In genomic region chr7:7641129-7641663, GRCh38 we compare ENCODE assay signal across 8 cellular contexts. TPM values are rescaled to one million over a fixed set of nuclear protein-coding genes. Genes with fewer than 3 reads are reported as not detected.
DNase-seq lines count a peak whose midpoint lies in the region; ATAC-seq and TF ChIP-seq lines count a peak whose summit lies in the region.

No MANE protein-coding gene starts in this region.

- H3K36me3 Mint-ChIP-seq in neural crest cell (ENCODE audit: low read depth) = peaks cover 11% of the 10 kb centered on the region

- H3K27me3 Mint-ChIP-seq in neural crest cell (ENCODE audit: low read depth) = no peaks in the 10 kb centered on the region

- DNase-seq in neural crest cell (ENCODE audit: low read depth, low spot score) = peak; percentile 4
- DNase-seq in ecto neural progenitor cell (ENCODE audit: low spot score) = no peak

- H3K4me3 Mint-ChIP-seq in neural crest cell = peak overlapping the region; percentile 93

- WGBS in esophagus, 2 donors = 4% methylated on average over 22 of the region's 22 CpGs

- H3K9me3 ChIP-seq in esophagus (ENCODE audit: control insufficient read depth in 2 of 2, insufficient read depth in 1 of 2, low read depth in 1 of 2, low read length in 1 of 2) = no peaks in the 10 kb centered on the region

- TF ChIP-seq CTCF in 22Rv1 (IDR thresholded peaks at IDR 0.05) (no peak), GM12875 (IDR thresholded peaks at IDR 0.05; ENCODE audit: borderline replicate concordance, insufficient read depth, low read depth, low read length) (no peak), neural crest cell (conservative IDR thresholded peaks at IDR 0.05) (no peak)

- H3K4me3 ChIP-seq in GM12875 (ENCODE audit: low read depth, low read length) = peak overlapping the region; percentile 90
- peak overlapping the region; percentile 81 to 84 for H3K4me3 ChIP-seq in esophagus (ENCODE audit: low read depth in 1 of 2, low read length in 2 of 2)

- H3K36me3 ChIP-seq in esophagus (ENCODE audit: control insufficient read depth in 2 of 2, insufficient read depth in 2 of 2, low read length in 1 of 2) = no peaks in the 10 kb centered on the region

- H3K9me3 Mint-ChIP-seq in neural crest cell = no peaks in the 10 kb centered on the region

- H3K27me3 ChIP-seq in esophagus (ENCODE audit: control insufficient read depth in 1 of 2, insufficient read depth in 2 of 2, low read length in 2 of 2) = no peaks in the 10 kb centered on the region

- H3K4me1 ChIP-seq in esophagus (ENCODE audit: control insufficient read depth in 2 of 2, insufficient read depth in 2 of 2, low read length in 1 of 2) = peaks cover 0 to 5% of the 10 kb centered on the region in 2 donors

- H3K27ac ChIP-seq in 22Rv1 (peak overlapping the region; percentile 79), esophagus (ENCODE audit: low read depth in 2 of 2, low read length in 1 of 2) (peak overlapping the region; percentile 87 to 97)

- H3K27ac Mint-ChIP-seq in neural crest cell (ENCODE audit: unreplicated experiment) = peak overlapping the region; percentile 83

- peaks cover 38% of the 10 kb centered on the region for H3K4me1 Mint-ChIP-seq in neural crest cell

- ATAC-seq in HG02943 (IDR thresholded peaks at IDR 0.05; ENCODE audit: low read depth, unreplicated experiment) (peak; percentile 21), SK-N-SH treated with all-trans-retinoic acid at 6 μM for 48 hours (peak; percentile 13), HG03469 (IDR thresholded peaks at IDR 0.05; ENCODE audit: unreplicated experiment) (no peak)

TF ChIP-seq in SK-N-SH treated with all-trans-retinoic acid at 6 μM for 48 hours, 23 proteins besides CTCF, POLR2A, EP300 and RAD21:
- TF ChIP-seq TOX (CRISPR knock-in tag; IDR thresholded peaks at IDR 0.05; ENCODE audit: borderline replicate concordance) = no peak
- no peak for TF ChIP-seq ARNTL (CRISPR knock-in tag; IDR thresholded peaks at IDR 0.05; ENCODE audit: borderline replicate concordance, low read depth)
- no peak for TF ChIP-seq PPARA (CRISPR knock-in tag; IDR thresholded peaks at IDR 0.05; ENCODE audit: borderline replicate concordance)
- no peak for TF ChIP-seq RARB (CRISPR knock-in tag; IDR thresholded peaks at IDR 0.05)
- no peak for TF ChIP-seq TCF4 (CRISPR knock-in tag; IDR thresholded peaks at IDR 0.05; ENCODE audit: borderline replicate concordance)
- TF ChIP-seq ZC3H10 (CRISPR knock-in tag; IDR thresholded peaks at IDR 0.05) = no peak
- 0 out of 2 replicates have a peak, but pooled peaks have one; percentile 2 for TF ChIP-seq ZNF8 (CRISPR knock-in tag; IDR thresholded peaks at IDR 0.05)
- no peak for TF ChIP-seq ESRRG (CRISPR knock-in tag; IDR thresholded peaks at IDR 0.05)
- TF ChIP-seq CSRNP3 (CRISPR knock-in tag; IDR thresholded peaks at IDR 0.05) = no peak
- TF ChIP-seq CREB5 (CRISPR knock-in tag; IDR thresholded peaks at IDR 0.05; ENCODE audit: low read depth) = no peak
- TF ChIP-seq TSHZ2 (CRISPR knock-in tag; IDR thresholded peaks at IDR 0.05) = 0 out of 2 replicates have a peak, but pooled peaks have one; percentile 9
- TF ChIP-seq CSDC2 (CRISPR knock-in tag; IDR thresholded peaks at IDR 0.05) = no peak
- TF ChIP-seq BACH2 (CRISPR knock-in tag; IDR thresholded peaks at IDR 0.05; ENCODE audit: borderline replicate concordance) = no peak
- TF ChIP-seq ZNF70 (CRISPR knock-in tag; IDR thresholded peaks at IDR 0.05) = no peak
TF ChIP-seq in SK-N-SH treated with all-trans-retinoic acid at 6 μM for 48 hours: peak in this region for 2.

RNA-seq across cellular contexts. Expression of gene UMAD1, which starts 0.6 kb away (rescaled TPM):
- 1 to 10 TPM; 1.8 to 4.9 TPM for polyA plus RNA-seq in esophagus
- 9.3 and 9.8 TPM in 2 replicates for total RNA-seq in neural crest cell
